In the genomic region with DNA sequence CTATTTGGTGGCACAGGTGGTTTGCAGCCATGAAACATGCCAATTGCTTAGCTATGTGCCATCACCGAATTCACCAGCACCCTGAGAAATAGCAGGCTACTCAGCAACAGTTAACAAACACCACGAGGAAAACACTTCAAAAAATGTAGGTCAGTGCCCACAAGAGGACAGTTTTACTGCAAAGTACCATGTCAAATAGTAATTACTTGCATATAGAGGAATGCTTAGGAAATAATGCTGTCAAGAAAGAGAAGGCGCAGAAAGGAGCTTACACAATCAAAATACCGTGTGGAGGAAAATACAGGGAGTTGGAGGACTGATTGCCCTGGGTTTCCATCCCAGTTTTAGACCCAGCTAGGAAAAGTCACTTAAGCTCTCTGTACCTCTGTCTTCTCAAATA, we compare ENCODE assay signal across 2 cellular contexts.
TF ChIP-seq lines count a peak whose summit lies in the region.

No MANE protein-coding gene starts in this region.

TF ChIP-seq in IMR-90, 13 proteins besides CTCF, POLR2A, EP300 and RAD21:
- TF ChIP-seq RFX5 (IDR thresholded peaks at IDR 0.05; ENCODE audit: low read depth, low read length): no peak
- TF ChIP-seq BHLHE40 (IDR thresholded peaks at IDR 0.05; ENCODE audit: low read depth, low read length): no peak
- no peak for TF ChIP-seq MAFK (IDR thresholded peaks at IDR 0.05; ENCODE audit: low read depth, low read length)
- TF ChIP-seq FOS (IDR thresholded peaks at IDR 0.05; ENCODE audit: low read depth, low read length): no peak
- no peak for TF ChIP-seq MAZ (IDR thresholded peaks at IDR 0.05; ENCODE audit: borderline replicate concordance, low read depth, low read length)
- TF ChIP-seq NFE2L2 (IDR thresholded peaks at IDR 0.05; ENCODE audit: low read depth, low read length): no peak
- TF ChIP-seq CEBPB (IDR thresholded peaks at IDR 0.05; ENCODE audit: low read depth, low read length): no peak
- no peak for TF ChIP-seq CHD1 (IDR thresholded peaks at IDR 0.05; ENCODE audit: low read depth, low read length)
- no peak for TF ChIP-seq USF2 (IDR thresholded peaks at IDR 0.05; ENCODE audit: low read depth, low read length)
- TF ChIP-seq RCOR1 (IDR thresholded peaks at IDR 0.05; ENCODE audit: insufficient replicate concordance, low read length): no peak
- TF ChIP-seq ELK1 (IDR thresholded peaks at IDR 0.05; ENCODE audit: borderline replicate concordance, low read depth, low read length): no peak
- no peak for TF ChIP-seq MXI1 (IDR thresholded peaks at IDR 0.05; ENCODE audit: borderline replicate concordance, low read depth, low read length)
- no peak for TF ChIP-seq SMC3 (IDR thresholded peaks at IDR 0.05; ENCODE audit: low read depth, low read length)

TF ChIP-seq in K562, 482 proteins besides CTCF, POLR2A, EP300 and RAD21:
- 0 out of 2 replicates have a peak, but pooled peaks have one; percentile 20 for TF ChIP-seq ZNF589 (CRISPR knock-in tag; IDR thresholded peaks at IDR 0.05; ENCODE audit: low read depth)
- TF ChIP-seq ZNF175 (CRISPR knock-in tag; IDR thresholded peaks at IDR 0.05; ENCODE audit: low read depth): no peak; the same call in 1 of the 2 replicates
